1 cellular context compared by ENCODE assay signal in genomic region chr7:5635461-5636445, GRCh38.
A peak's percentile ranks its signal among the peaks of the same experiment; 100 is the strongest.
TF ChIP-seq lines count a peak whose summit lies in the region.

No MANE protein-coding gene starts in this region.

TF ChIP-seq in HepG2, 621 proteins besides CTCF, POLR2A, EP300 and RAD21 (continued from another document):
- TF ChIP-seq ZBTB37 (CRISPR knock-in tag; IDR thresholded peaks at IDR 0.05) (peak; percentile 61; the same call in 1 of the 2 replicates), ARNT (IDR thresholded peaks at IDR 0.05) (no peak), ZFP36L2 (CRISPR knock-in tag; IDR thresholded peaks at IDR 0.05) (no peak), ZBTB10 (CRISPR knock-in tag; IDR thresholded peaks at IDR 0.05; ENCODE audit: borderline replicate concordance) (no peak), ZNF747 (CRISPR knock-in tag; IDR thresholded peaks at IDR 0.05; ENCODE audit: borderline replicate concordance) (no peak), ATF5 (CRISPR knock-in tag; IDR thresholded peaks at IDR 0.05; ENCODE audit: low read depth) (no peak), ZFP36 (IDR thresholded peaks at IDR 0.05; ENCODE audit: borderline replicate concordance, low read depth, low read length, partially characterized antibody) (no peak), ZNF275 (CRISPR knock-in tag; IDR thresholded peaks at IDR 0.05; ENCODE audit: borderline replicate concordance) (no peak), GMEB1 (CRISPR knock-in tag; IDR thresholded peaks at IDR 0.05; ENCODE audit: borderline replicate concordance) (no peak), HNF4A (CRISPR knock-in tag; IDR thresholded peaks at IDR 0.05) (peak; percentile 25; the same call in 1 of the 2 replicates), SOX13 (IDR thresholded peaks at IDR 0.05) (no peak), SOX13 (CRISPR knock-in tag; conservative IDR thresholded peaks at IDR 0.05 in 1 of 2, IDR thresholded peaks at IDR 0.05 in 1 of 2) (peak in 1 of 2 experiments; percentile 81; a peak in 2 of 4 replicates), ZBTB25 (CRISPR knock-in tag; IDR thresholded peaks at IDR 0.05) (no peak)
